In the genomic region with DNA sequence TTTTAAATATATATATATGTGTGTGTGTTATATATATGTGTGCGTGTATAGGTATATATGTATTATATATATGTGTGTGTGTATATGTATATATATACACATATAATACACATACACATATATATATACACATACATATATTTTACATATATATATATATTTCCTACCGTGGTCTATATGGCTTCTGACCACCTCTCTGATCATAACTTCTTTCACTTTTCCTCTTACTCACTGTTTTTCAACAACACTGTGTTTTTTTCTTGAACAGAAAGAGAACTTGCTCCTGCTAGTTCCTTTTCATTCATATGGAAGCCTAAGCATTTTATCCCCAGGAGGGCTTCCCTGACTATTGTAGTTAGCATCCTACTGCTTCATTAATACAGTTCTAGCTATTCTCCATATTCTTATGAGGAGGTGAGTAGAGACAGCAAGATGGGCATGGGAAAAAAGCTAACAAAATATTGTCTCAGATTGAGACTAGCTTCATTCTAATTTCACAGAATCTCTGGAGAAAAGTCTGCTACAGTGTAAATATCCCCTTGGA, we compare ENCODE assay signal across 25 cellular contexts.
"Had no signal": no experiment of that assay in that cellular context is flagged by ENCODE, and none has a peak within 500 bp of the region (broad histone marks: within the 10 kb centered on the region; RNA-seq: fewer than 3 reads in every experiment).

No MANE protein-coding gene starts in this region.

- H3K4me3 Mint-ChIP-seq: memory B cell, mesothelial cell of epicardium, nephron had no signal

- H3K4me3 ChIP-seq: coronary artery, dorsolateral prefrontal cortex, esophagus muscularis mucosa, gastrocnemius medialis, heart right ventricle, left ventricle myocardium inferior, lower lobe of right lung, pancreas, stomach, thoracic aorta, transverse colon had no signal

- H3K27ac ChIP-seq: coronary artery, dorsolateral prefrontal cortex, esophagus muscularis mucosa, gastrocnemius medialis, heart right ventricle, left ventricle myocardium inferior, lower lobe of right lung, pancreas, stomach, thoracic aorta, transverse colon had no signal

- H3K27me3 Mint-ChIP-seq: memory B cell, progenitor cell of endocrine pancreas had no signal

- H3K4me1 ChIP-seq: esophagus muscularis mucosa, gastrocnemius medialis, heart right ventricle, left ventricle myocardium inferior, lower lobe of right lung, pancreas, stomach, transverse colon had no signal

- H3K27ac Mint-ChIP-seq: memory B cell, mesothelial cell of epicardium, nephron, progenitor cell of endocrine pancreas had no signal

- ATAC-seq: gastrocnemius medialis, heart right ventricle, left cardiac atrium, lower lobe of right lung, pancreas, right cardiac atrium had no signal

- H3K9me3 Mint-ChIP-seq: memory B cell, nephron had no signal

- H3K27me3 ChIP-seq: dorsolateral prefrontal cortex, esophagus muscularis mucosa, gastrocnemius medialis, heart right ventricle, pancreas, stomach, transverse colon had no signal

- DNase-seq: dorsolateral prefrontal cortex; effector memory CD4-positive, alpha-beta T cell; gastrocnemius medialis; heart right ventricle; hypothalamus; kidney; left cardiac atrium; left ventricle myocardium inferior; lower lobe of right lung; occipital lobe; pancreas; right cardiac atrium; small intestine; stimulated activated CD4-positive, alpha-beta T cell treated with anti-CD3 and anti-CD28 coated beads, Interleukin-12 subunit alpha, Interleukin-12 subunit beta, amount 100 ng/mL, for 4 hours; stimulated activated naive CD4-positive, alpha-beta T cell; stomach; substantia nigra; transverse colon had no signal

- H3K36me3 ChIP-seq: esophagus muscularis mucosa, gastrocnemius medialis, heart right ventricle, left ventricle myocardium inferior, lower lobe of right lung, pancreas, stomach, thoracic aorta, transverse colon had no signal

- H3K4me1 Mint-ChIP-seq: memory B cell had no signal
